2 cellular contexts compared by ENCODE assay signal in the genomic region with DNA sequence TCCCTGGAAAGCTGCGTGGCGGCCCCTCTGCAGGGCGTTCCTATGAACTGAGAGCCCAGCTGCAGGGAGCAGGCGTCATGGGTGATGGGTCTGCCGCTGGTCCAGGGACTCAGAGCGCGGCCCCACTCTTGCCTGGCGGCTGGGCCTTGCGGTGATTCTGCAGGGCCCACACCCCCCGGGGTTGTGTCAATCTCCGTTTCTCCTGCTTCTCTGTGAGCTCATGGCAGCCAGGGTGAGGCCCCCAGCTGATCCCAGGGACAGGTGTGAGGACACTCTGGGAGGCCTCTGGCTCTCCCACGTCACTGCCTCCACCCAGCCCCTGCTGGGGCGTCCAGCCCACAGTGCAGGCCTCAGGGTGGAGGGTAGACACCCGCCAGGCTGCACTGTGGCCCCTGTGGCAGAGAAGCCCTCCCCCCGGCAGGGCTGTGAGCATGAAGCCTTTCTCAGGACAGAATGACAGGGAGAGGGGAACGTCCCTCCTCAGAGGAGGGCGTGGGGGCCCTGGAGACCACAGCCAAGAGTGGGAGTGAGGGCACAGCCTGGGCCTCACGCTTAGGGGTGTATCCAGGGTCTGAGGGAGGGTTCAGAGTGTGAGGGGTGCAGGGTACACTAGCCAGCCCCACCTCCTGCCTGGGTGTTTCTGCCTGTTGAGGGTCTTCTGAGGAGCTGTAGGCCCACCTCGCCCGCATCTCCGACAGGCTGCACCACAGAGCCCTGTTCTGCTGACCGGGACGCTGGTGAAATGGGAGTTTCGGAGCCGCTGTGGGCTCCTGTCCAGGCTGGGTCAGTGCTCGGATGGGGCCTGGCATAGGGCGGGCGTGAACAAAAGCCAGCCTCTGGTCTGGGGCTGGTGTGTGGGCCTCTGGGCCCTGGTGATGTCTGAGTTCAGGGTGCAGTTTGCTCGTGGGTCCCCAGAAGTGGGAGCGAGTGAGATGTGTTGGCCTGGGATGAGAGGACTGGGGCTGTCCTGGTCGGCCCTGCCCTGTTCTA.
TF ChIP-seq lines count a peak whose summit lies in the region.

No MANE protein-coding gene starts in this region.

TF ChIP-seq in SK-N-SH treated with all-trans-retinoic acid at 6 μM for 48 hours, 23 proteins besides CTCF, POLR2A, EP300 and RAD21 (continued from another document):
- TF ChIP-seq, protein P1, sequence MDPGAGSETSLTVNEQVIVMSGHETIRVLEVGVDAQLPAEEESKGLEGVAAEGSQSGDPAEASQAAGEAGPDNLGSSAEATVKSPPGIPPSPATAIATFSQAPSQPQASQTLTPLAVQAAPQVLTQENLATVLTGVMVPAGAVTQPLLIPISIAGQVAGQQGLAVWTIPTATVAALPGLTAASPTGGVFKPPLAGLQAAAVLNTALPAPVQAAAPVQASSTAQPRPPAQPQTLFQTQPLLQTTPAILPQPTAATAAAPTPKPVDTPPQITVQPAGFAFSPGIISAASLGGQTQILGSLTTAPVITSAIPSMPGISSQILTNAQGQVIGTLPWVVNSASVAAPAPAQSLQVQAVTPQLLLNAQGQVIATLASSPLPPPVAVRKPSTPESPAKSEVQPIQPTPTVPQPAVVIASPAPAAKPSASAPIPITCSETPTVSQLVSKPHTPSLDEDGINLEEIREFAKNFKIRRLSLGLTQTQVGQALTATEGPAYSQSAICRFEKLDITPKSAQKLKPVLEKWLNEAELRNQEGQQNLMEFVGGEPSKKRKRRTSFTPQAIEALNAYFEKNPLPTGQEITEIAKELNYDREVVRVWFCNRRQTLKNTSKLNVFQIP (CRISPR knock-in tag; IDR thresholded peaks at IDR 0.05; ENCODE audit: borderline replicate concordance, low read depth) = no peak
- TF ChIP-seq ESRRG (CRISPR knock-in tag; IDR thresholded peaks at IDR 0.05) = no peak
- TF ChIP-seq ARNTL (CRISPR knock-in tag; IDR thresholded peaks at IDR 0.05; ENCODE audit: borderline replicate concordance, low read depth) = no peak
- TF ChIP-seq ZNF8 (CRISPR knock-in tag; IDR thresholded peaks at IDR 0.05) = no peak
- TF ChIP-seq GLIS3 (CRISPR knock-in tag; IDR thresholded peaks at IDR 0.05) = no peak
- TF ChIP-seq ZC3H10 (CRISPR knock-in tag; IDR thresholded peaks at IDR 0.05) = no peak
- TF ChIP-seq ZFP30 (CRISPR knock-in tag; IDR thresholded peaks at IDR 0.05) = no peak
- TF ChIP-seq SNAI2 (CRISPR knock-in tag; IDR thresholded peaks at IDR 0.05) = no peak
- no peak for TF ChIP-seq ZNF70 (CRISPR knock-in tag; IDR thresholded peaks at IDR 0.05)
- TF ChIP-seq, protein P2, sequence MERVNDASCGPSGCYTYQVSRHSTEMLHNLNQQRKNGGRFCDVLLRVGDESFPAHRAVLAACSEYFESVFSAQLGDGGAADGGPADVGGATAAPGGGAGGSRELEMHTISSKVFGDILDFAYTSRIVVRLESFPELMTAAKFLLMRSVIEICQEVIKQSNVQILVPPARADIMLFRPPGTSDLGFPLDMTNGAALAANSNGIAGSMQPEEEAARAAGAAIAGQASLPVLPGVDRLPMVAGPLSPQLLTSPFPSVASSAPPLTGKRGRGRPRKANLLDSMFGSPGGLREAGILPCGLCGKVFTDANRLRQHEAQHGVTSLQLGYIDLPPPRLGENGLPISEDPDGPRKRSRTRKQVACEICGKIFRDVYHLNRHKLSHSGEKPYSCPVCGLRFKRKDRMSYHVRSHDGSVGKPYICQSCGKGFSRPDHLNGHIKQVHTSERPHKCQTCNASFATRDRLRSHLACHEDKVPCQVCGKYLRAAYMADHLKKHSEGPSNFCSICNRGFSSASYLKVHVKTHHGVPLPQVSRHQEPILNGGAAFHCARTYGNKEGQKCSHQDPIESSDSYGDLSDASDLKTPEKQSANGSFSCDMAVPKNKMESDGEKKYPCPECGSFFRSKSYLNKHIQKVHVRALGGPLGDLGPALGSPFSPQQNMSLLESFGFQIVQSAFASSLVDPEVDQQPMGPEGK (CRISPR knock-in tag; IDR thresholded peaks at IDR 0.05; ENCODE audit: borderline replicate concordance) = no peak
- no peak for TF ChIP-seq ISL1 (CRISPR knock-in tag; IDR thresholded peaks at IDR 0.05)
- no peak for TF ChIP-seq RARB (CRISPR knock-in tag; IDR thresholded peaks at IDR 0.05)
- TF ChIP-seq CSDC2 (CRISPR knock-in tag; IDR thresholded peaks at IDR 0.05) = no peak
- TF ChIP-seq, protein P3, sequence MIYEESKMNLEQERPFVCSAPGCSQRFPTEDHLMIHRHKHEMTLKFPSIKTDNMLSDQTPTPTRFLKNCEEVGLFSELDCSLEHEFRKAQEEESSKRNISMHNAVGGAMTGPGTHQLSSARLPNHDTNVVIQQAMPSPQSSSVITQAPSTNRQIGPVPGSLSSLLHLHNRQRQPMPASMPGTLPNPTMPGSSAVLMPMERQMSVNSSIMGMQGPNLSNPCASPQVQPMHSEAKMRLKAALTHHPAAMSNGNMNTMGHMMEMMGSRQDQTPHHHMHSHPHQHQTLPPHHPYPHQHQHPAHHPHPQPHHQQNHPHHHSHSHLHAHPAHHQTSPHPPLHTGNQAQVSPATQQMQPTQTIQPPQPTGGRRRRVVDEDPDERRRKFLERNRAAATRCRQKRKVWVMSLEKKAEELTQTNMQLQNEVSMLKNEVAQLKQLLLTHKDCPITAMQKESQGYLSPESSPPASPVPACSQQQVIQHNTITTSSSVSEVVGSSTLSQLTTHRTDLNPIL (CRISPR knock-in tag; IDR thresholded peaks at IDR 0.05; ENCODE audit: low read depth) = no peak
- no peak for TF ChIP-seq TOX (CRISPR knock-in tag; IDR thresholded peaks at IDR 0.05; ENCODE audit: borderline replicate concordance)

TF ChIP-seq in SK-N-SH, 30 proteins besides CTCF, POLR2A, EP300 and RAD21 (continued from another document):
- TF ChIP-seq, protein P4, sequence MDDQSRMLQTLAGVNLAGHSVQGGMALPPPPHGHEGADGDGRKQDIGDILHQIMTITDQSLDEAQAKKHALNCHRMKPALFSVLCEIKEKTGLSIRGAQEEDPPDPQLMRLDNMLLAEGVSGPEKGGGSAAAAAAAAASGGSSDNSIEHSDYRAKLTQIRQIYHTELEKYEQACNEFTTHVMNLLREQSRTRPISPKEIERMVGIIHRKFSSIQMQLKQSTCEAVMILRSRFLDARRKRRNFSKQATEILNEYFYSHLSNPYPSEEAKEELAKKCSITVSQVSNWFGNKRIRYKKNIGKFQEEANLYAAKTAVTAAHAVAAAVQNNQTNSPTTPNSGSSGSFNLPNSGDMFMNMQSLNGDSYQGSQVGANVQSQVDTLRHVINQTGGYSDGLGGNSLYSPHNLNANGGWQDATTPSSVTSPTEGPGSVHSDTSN (IDR thresholded peaks at IDR 0.05) = no peak
- TF ChIP-seq POLR2AphosphoS5 (IDR thresholded peaks at IDR 0.05; ENCODE audit: low read depth, low read length) (no peak), FOXM1 (IDR thresholded peaks at IDR 0.05; ENCODE audit: low read depth) (no peak), GABPA (IDR thresholded peaks at IDR 0.05; ENCODE audit: low read depth) (no peak)
- TF ChIP-seq, protein P5, sequence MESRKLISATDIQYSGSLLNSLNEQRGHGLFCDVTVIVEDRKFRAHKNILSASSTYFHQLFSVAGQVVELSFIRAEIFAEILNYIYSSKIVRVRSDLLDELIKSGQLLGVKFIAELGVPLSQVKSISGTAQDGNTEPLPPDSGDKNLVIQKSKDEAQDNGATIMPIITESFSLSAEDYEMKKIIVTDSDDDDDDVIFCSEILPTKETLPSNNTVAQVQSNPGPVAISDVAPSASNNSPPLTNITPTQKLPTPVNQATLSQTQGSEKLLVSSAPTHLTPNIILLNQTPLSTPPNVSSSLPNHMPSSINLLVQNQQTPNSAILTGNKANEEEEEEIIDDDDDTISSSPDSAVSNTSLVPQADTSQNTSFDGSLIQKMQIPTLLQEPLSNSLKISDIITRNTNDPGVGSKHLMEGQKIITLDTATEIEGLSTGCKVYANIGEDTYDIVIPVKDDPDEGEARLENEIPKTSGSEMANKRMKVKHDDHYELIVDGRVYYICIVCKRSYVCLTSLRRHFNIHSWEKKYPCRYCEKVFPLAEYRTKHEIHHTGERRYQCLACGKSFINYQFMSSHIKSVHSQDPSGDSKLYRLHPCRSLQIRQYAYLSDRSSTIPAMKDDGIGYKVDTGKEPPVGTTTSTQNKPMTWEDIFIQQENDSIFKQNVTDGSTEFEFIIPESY (IDR thresholded peaks at IDR 0.05; ENCODE audit: borderline replicate concordance, low read depth) = no peak
TF ChIP-seq in SK-N-SH: peak in this region for 0.
